19 cellular contexts compared by ENCODE assay signal in genomic region chr11:1223346-1224108, GRCh38. TPM values are rescaled to one million over a fixed set of nuclear protein-coding genes. Genes with fewer than 3 reads are reported as not detected.
DNase-seq lines count a peak whose midpoint lies in the region; ATAC-seq and TF ChIP-seq lines count a peak whose summit lies in the region.
"Had no signal": no experiment of that assay in that cellular context is flagged by ENCODE, and none has a peak within 500 bp of the region (broad histone marks: within the 10 kb centered on the region; RNA-seq: fewer than 3 reads in every experiment).

No MANE protein-coding gene starts in this region.

- H3K27me3 Mint-ChIP-seq in activated CD8-positive, alpha-beta T cell treated with anti-CD3 and anti-CD28 coated beads for 36 hours = peaks cover 4% of the 10 kb centered on the region

- no peak overlapping the region for H3K27ac Mint-ChIP-seq in activated CD8-positive, alpha-beta T cell treated with anti-CD3 and anti-CD28 coated beads for 36 hours
- no peak overlapping the region for H3K27ac Mint-ChIP-seq in stimulated activated effector memory CD8-positive, alpha-beta T cell treated with anti-CD3 and anti-CD28 coated beads, Interleukin-12 subunit alpha, Interleukin-12 subunit beta, amount 100 ng/mL, for 72 hours
- H3K27ac Mint-ChIP-seq: T-helper 17 cell had no signal

- POLR2A ChIA-PET in activated CD8-positive, alpha-beta T cell treated with anti-CD3 and anti-CD28 coated beads for 36 hours (lab: Charles Lee) = no interaction called here

- no peaks in the 10 kb centered on the region for H3K4me1 Mint-ChIP-seq in activated CD8-positive, alpha-beta T cell treated with anti-CD3 and anti-CD28 coated beads for 36 hours (ENCODE audit: low read depth)
- peaks cover 5% of the 10 kb centered on the region for H3K4me1 Mint-ChIP-seq in stimulated activated effector memory CD8-positive, alpha-beta T cell treated with anti-CD3 and anti-CD28 coated beads, Interleukin-12 subunit alpha, Interleukin-12 subunit beta, amount 100 ng/mL, for 72 hours
- H3K4me1 Mint-ChIP-seq: T-helper 17 cell had no signal

- ATAC-seq in left ventricle myocardium superior = no peak
- no peak for ATAC-seq in activated CD8-positive, alpha-beta T cell treated with anti-CD3 and anti-CD28 coated beads for 36 hours
- no peak for ATAC-seq in stimulated activated effector memory CD8-positive, alpha-beta T cell treated with anti-CD3 and anti-CD28 coated beads, Interleukin-12 subunit alpha, Interleukin-12 subunit beta, amount 100 ng/mL, for 72 hours
- no peak for ATAC-seq in HG02763 (IDR thresholded peaks at IDR 0.05; ENCODE audit: unreplicated experiment)
- ATAC-seq: K562, T-helper 17 cell had no signal

- DNase-seq in D341Med (ENCODE audit: low spot score) = peak; percentile 37
- peak; percentile 24 for DNase-seq in NCI-H526 treated with DMSO at 0.1 percent for 48 hours (lab: John Stamatoyannopoulos, UW)
- DNase-seq in left ventricle myocardium superior = peak; percentile 18
- DNase-seq in posterior vena cava (ENCODE audit: low spot score) = peak; percentile 79
- DNase-seq in activated CD8-positive, alpha-beta T cell treated with anti-CD3 and anti-CD28 coated beads for 36 hours = no peak
- no peak for DNase-seq in stimulated activated effector memory CD8-positive, alpha-beta T cell treated with anti-CD3 and anti-CD28 coated beads, Interleukin-12 subunit alpha, Interleukin-12 subunit beta, amount 100 ng/mL, for 72 hours (ENCODE audit: low spot score in 2 of 2)
- DNase-seq: activated CD8-positive, alpha-beta memory T cell treated with anti-CD3 and anti-CD28 coated beads, Interleukin-2, amount 50 U/mL, for 4 hours; DMS79 treated with DMSO at 0.1 percent for 48 hours; mesenchymal stem cell; NCI-H1048; NCI-H2081 treated with DMSO at 0.1 percent for 48 hours; NCI-H748 treated with DMSO at 0.1 percent for 48 hours; SHP77 had no signal

- H3K36me3 Mint-ChIP-seq in activated CD8-positive, alpha-beta T cell treated with anti-CD3 and anti-CD28 coated beads for 36 hours (ENCODE audit: low read depth) = no peaks in the 10 kb centered on the region
- H3K36me3 Mint-ChIP-seq in stimulated activated effector memory CD8-positive, alpha-beta T cell treated with anti-CD3 and anti-CD28 coated beads, Interleukin-12 subunit alpha, Interleukin-12 subunit beta, amount 100 ng/mL, for 72 hours = no peaks in the 10 kb centered on the region

- H3K4me3 Mint-ChIP-seq in activated CD8-positive, alpha-beta T cell treated with anti-CD3 and anti-CD28 coated beads for 36 hours = no peak overlapping the region
- no peak overlapping the region for H3K4me3 Mint-ChIP-seq in stimulated activated effector memory CD8-positive, alpha-beta T cell treated with anti-CD3 and anti-CD28 coated beads, Interleukin-12 subunit alpha, Interleukin-12 subunit beta, amount 100 ng/mL, for 72 hours
- H3K4me3 Mint-ChIP-seq: T-helper 17 cell had no signal

- no peak for TF ChIP-seq CTCF in activated CD8-positive, alpha-beta T cell treated with anti-CD3 and anti-CD28 coated beads for 36 hours (IDR thresholded peaks at IDR 0.05)

- no peaks in the 10 kb centered on the region for H3K9me3 Mint-ChIP-seq in activated CD8-positive, alpha-beta T cell treated with anti-CD3 and anti-CD28 coated beads for 36 hours
- H3K9me3 Mint-ChIP-seq in stimulated activated effector memory CD8-positive, alpha-beta T cell treated with anti-CD3 and anti-CD28 coated beads, Interleukin-12 subunit alpha, Interleukin-12 subunit beta, amount 100 ng/mL, for 72 hours = no peaks in the 10 kb centered on the region

- intact Hi-C loops in left ventricle myocardium superior (cut with micrococcal nuclease) = no loop called here
- intact Hi-C loops in posterior vena cava (cut with DNase I) = no loop called here
- intact Hi-C loops in activated CD8-positive, alpha-beta T cell treated with anti-CD3 and anti-CD28 coated beads for 36 hours (cut with micrococcal nuclease) = no loop called here

- CTCF ChIA-PET in activated CD8-positive, alpha-beta T cell treated with anti-CD3 and anti-CD28 coated beads for 36 hours (lab: Charles Lee) = no interaction called here

RNA-seq across cellular contexts. Expression of gene MUC5B, which starts 0.7 kb away (rescaled TPM):
- not detected for total RNA-seq in left ventricle myocardium superior
- total RNA-seq in posterior vena cava = under 1 TPM in 1 of 2 donors, not detected in 1; 0.69 TPM
- total RNA-seq in activated CD8-positive, alpha-beta T cell treated with anti-CD3 and anti-CD28 coated beads for 36 hours = not detected
- total RNA-seq: astrocyte, fibroblast of villous mesenchyme, skeletal muscle tissue, T-helper 17 cell had no signal

Comparison
In these comparisons a context has a peak if more than half of its experiments do, and no peak if none do; other contexts are left out.
1. DNase-seq: peak in D341Med (single experiment), NCI-H526 treated with DMSO at 0.1 percent for 48 hours (single experiment), left ventricle myocardium superior (single experiment) and posterior vena cava (single experiment); none in activated CD8-positive, alpha-beta T cell treated with anti-CD3 and anti-CD28 coated beads for 36 hours (single experiment) and stimulated activated effector memory CD8-positive, alpha-beta T cell treated with anti-CD3 and anti-CD28 coated beads, Interleukin-12 subunit alpha, Interleukin-12 subunit beta, amount 100 ng/mL, for 72 hours (0 of 2).